In the genomic region with DNA sequence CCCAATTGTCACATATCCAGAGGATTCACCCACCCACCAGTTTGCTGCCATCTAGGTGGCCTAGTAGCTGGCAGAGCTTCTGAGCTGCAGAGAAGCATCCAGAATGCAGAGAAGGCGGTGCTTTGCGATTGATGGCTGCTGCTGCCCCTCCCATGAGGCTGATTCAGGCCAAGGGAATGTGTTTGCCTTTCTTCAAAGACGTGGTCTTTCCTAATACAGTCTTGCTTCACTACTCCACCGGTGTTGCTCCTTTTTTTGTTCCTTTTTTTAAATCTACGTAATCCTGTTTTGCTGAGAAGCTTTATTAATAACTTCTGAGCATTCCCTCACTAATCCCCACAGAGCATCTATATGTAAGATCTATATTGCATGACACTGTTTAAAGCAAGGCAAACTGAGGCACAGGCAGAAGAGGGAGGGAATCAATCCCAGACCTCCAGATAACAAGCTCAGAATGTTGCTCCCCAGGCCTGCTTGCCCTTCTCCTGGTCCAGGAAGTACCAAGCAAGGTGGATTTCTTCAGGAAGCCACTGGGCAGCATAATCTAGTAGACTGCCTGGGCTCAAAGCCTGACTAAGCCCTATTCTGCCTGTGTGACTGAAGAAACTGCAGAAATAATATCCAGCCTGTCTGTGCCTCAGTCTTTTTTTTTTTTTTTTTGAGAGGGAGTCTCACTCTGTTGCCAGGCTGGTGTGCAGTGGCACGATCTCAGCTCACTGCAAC, we compare ENCODE assay signal across 10 cellular contexts.
DNase-seq lines count a peak whose midpoint lies in the region; ATAC-seq and TF ChIP-seq lines count a peak whose summit lies in the region.
"Had no signal": no experiment of that assay in that cellular context is flagged by ENCODE, and none has a peak within 500 bp of the region (broad histone marks: within the 10 kb centered on the region; RNA-seq: fewer than 3 reads in every experiment).

No MANE protein-coding gene starts in this region.

- no peaks in the 10 kb centered on the region for H3K9me3 ChIP-seq in right cardiac atrium (ENCODE audit: control insufficient read depth, low read length)
- H3K9me3 ChIP-seq: BLaER1, HAP-1 had no signal

- 57% methylated on average over 6 of the region's 6 CpGs for WGBS in right cardiac atrium

- H3K36me3 Mint-ChIP-seq in progenitor cell of endocrine pancreas (ENCODE audit: insufficient read depth) (no peaks in the 10 kb centered on the region), natural killer cell (no peaks in the 10 kb centered on the region)
- no peaks in the 10 kb centered on the region for H3K36me3 Mint-ChIP-seq in activated naive CD4-positive, alpha-beta T cell treated with anti-CD3 and anti-CD28 coated beads for 36 hours (ENCODE audit: low read depth)

- peak; percentile 50 to 57 for ATAC-seq in right cardiac atrium
- ATAC-seq in left ventricle myocardium superior, result no peak
- peak; percentile 18 for ATAC-seq in left lobe of liver
- ATAC-seq in natural killer cell, result no peak

- H3K9me3 Mint-ChIP-seq in progenitor cell of endocrine pancreas (ENCODE audit: low read depth) (no peaks in the 10 kb centered on the region), natural killer cell (no peaks in the 10 kb centered on the region)
- no peaks in the 10 kb centered on the region for H3K9me3 Mint-ChIP-seq in activated naive CD4-positive, alpha-beta T cell treated with anti-CD3 and anti-CD28 coated beads for 36 hours

- peak in 2 of 3 donors; percentile 20 to 47 for DNase-seq in right cardiac atrium
- DNase-seq in left ventricle myocardium superior, result no peak
- no peak for DNase-seq in left lobe of liver (ENCODE audit: low spot score)
- no peak for DNase-seq in progenitor cell of endocrine pancreas (ENCODE audit: low spot score, unreplicated experiment)
- no peak for DNase-seq in natural killer cell
- DNase-seq in NCI-H1417 (lab: John Stamatoyannopoulos, UW), result no peak
- no peak for DNase-seq in activated naive CD4-positive, alpha-beta T cell treated with anti-CD3 and anti-CD28 coated beads for 36 hours

- no peak overlapping the region for H3K4me3 ChIP-seq in right cardiac atrium (ENCODE audit: low read length)
- H3K4me3 ChIP-seq: BLaER1, HAP-1 had no signal

- H3K4me1 ChIP-seq in right cardiac atrium (ENCODE audit: control insufficient read depth, insufficient read depth, low read length), result no peaks in the 10 kb centered on the region
- H3K4me1 ChIP-seq: BLaER1, HAP-1 had no signal

- no peak overlapping the region for H3K27ac ChIP-seq in right cardiac atrium (ENCODE audit: low read length)
- H3K27ac ChIP-seq in angular gyrus (ENCODE audit: low read depth, low read length), result peak overlapping the region; percentile 47
- H3K27ac ChIP-seq: BLaER1 had no signal

- H3K27me3 ChIP-seq in right cardiac atrium (ENCODE audit: control insufficient read depth, insufficient read depth), result no peaks in the 10 kb centered on the region
- H3K27me3 ChIP-seq: BLaER1 had no signal

- intact Hi-C loops in right cardiac atrium (cut with DNase I) (no loop called here), left ventricle myocardium superior (cut with micrococcal nuclease) (no loop called here), natural killer cell (cut with micrococcal nuclease) (no loop called here)
- intact Hi-C loops in activated naive CD4-positive, alpha-beta T cell treated with anti-CD3 and anti-CD28 coated beads for 36 hours (cut with micrococcal nuclease), result loop anchor here (5.0 kb wide), 1 partner anchor 509 kb away; no protein-coding TSS in a partner anchor

- H3K4me3 Mint-ChIP-seq in progenitor cell of endocrine pancreas (ENCODE audit: low read depth), result no peak overlapping the region
- no peak overlapping the region for H3K4me3 Mint-ChIP-seq in natural killer cell
- no peak overlapping the region for H3K4me3 Mint-ChIP-seq in activated naive CD4-positive, alpha-beta T cell treated with anti-CD3 and anti-CD28 coated beads for 36 hours

- H3K4me1 Mint-ChIP-seq in progenitor cell of endocrine pancreas (ENCODE audit: low read depth) (peaks cover 5% of the 10 kb centered on the region), natural killer cell (peaks cover 4 to 6% of the 10 kb centered on the region in 2 donors)
- peaks cover 19% of the 10 kb centered on the region for H3K4me1 Mint-ChIP-seq in activated naive CD4-positive, alpha-beta T cell treated with anti-CD3 and anti-CD28 coated beads for 36 hours (ENCODE audit: low read depth)

- H3K27me3 Mint-ChIP-seq in progenitor cell of endocrine pancreas (peaks cover 6% of the 10 kb centered on the region), natural killer cell (ENCODE audit: low read depth in 2 of 2) (no peaks in the 10 kb centered on the region)
- no peaks in the 10 kb centered on the region for H3K27me3 Mint-ChIP-seq in activated naive CD4-positive, alpha-beta T cell treated with anti-CD3 and anti-CD28 coated beads for 36 hours (ENCODE audit: low read depth)

- TF ChIP-seq CTCF in progenitor cell of endocrine pancreas (IDR thresholded peaks at IDR 0.05; ENCODE audit: unreplicated experiment) (no peak), natural killer cell (IDR thresholded peaks at IDR 0.05) (no peak)

- no peak overlapping the region for H3K27ac Mint-ChIP-seq in progenitor cell of endocrine pancreas
- H3K27ac Mint-ChIP-seq in natural killer cell, result no peak overlapping the region
- H3K27ac Mint-ChIP-seq in activated naive CD4-positive, alpha-beta T cell treated with anti-CD3 and anti-CD28 coated beads for 36 hours, result no peak overlapping the region

- CTCF ChIA-PET in activated naive CD4-positive, alpha-beta T cell treated with anti-CD3 and anti-CD28 coated beads for 36 hours (lab: Charles Lee), result interaction anchor here (0.6 to 1.2 kb wide), 4 partner anchors 10 to 410 kb away, joined by 3 to 6 read pairs (median 4); no protein-coding TSS in a partner anchor

Comparison
In these comparisons a context has a peak if more than half of its experiments do, and no peak if none do; other contexts are left out.
1. ATAC-seq: peak in right cardiac atrium (2 of 2) and left lobe of liver (single experiment); none in left ventricle myocardium superior (single experiment) and natural killer cell (0 of 3).
2. DNase-seq: peak in right cardiac atrium (2 of 3); none in left ventricle myocardium superior (single experiment), left lobe of liver (single experiment), progenitor cell of endocrine pancreas (single experiment), natural killer cell (single experiment), NCI-H1417 (0 of 3) and activated naive CD4-positive, alpha-beta T cell treated with anti-CD3 and anti-CD28 coated beads for 36 hours (single experiment).